8 cellular contexts compared by ENCODE assay signal in genomic region chr22:35914665-35915476, GRCh38.
DNase-seq lines count a peak whose midpoint lies in the region; ATAC-seq and TF ChIP-seq lines count a peak whose summit lies in the region.

No MANE protein-coding gene starts in this region.

- POLR2A ChIA-PET in SK-N-SH (lab: Yijun Ruan, JAX) = interaction anchor here (0.6 to 1.4 kb wide), 4 partner anchors 56 to 564 kb away, joined by 3 to 6 read pairs (median 4); no protein-coding TSS in a partner anchor

- H3K4me1 ChIP-seq in SK-N-SH (ENCODE audit: control insufficient read depth in 1 of 2, insufficient read depth in 2 of 2, low read depth in 1 of 2, low read length in 1 of 2) (peaks cover 52 to 61% of the 10 kb centered on the region in 2 experiments; a peak in 3 of 4 replicates), mucosa of descending colon (ENCODE audit: low read depth) (peaks cover 10% of the 10 kb centered on the region), uterus (peaks cover 5 to 17% of the 10 kb centered on the region in 2 donors)

- TF ChIP-seq RAD21 in SK-N-SH (IDR thresholded peaks at IDR 0.05; ENCODE audit: low read length) = no peak

- peak overlapping the region; percentile 82 for H3K4me2 ChIP-seq in SK-N-SH

- TF ChIP-seq EP300 in SK-N-SH (IDR thresholded peaks at IDR 0.05; ENCODE audit: borderline replicate concordance in 1 of 2, low read depth in 1 of 2, low read length in 1 of 2) = peak in 1 of 2 experiments; percentile 81; a peak in 2 of 4 replicates

- peak overlapping the region; percentile 38 for H3K9ac ChIP-seq in SK-N-SH

- TF ChIP-seq CTCF in SK-N-SH (IDR thresholded peaks at IDR 0.05) (no peak), mucosa of descending colon (IDR thresholded peaks at IDR 0.05) (no peak), uterus (IDR thresholded peaks at IDR 0.05) (no peak)

- WGBS in SK-N-SH (ENCODE audit: low lambda C conversion rate) = 2% methylated on average over 9 of the region's 9 CpGs

- peak overlapping the region; percentile 65 to 99 for H3K27ac ChIP-seq in SK-N-SH (ENCODE audit: low read depth in 2 of 2, low read length in 1 of 2)
- peak overlapping the region; percentile 74 to 86 for H3K27ac ChIP-seq in uterus

- peaks cover 99% of the 10 kb centered on the region for H3K79me2 ChIP-seq in SK-N-SH (ENCODE audit: insufficient read depth)

- CTCF ChIA-PET in SK-N-SH (lab: Yijun Ruan, JAX) = interaction anchor here (0.7 to 9.9 kb wide), 11 partner anchors 8 to 287 kb away, joined by 3 to 64 read pairs (median 5); no protein-coding TSS in a partner anchor

- no peaks in the 10 kb centered on the region for H3K9me3 ChIP-seq in SK-N-SH
- H3K9me3 ChIP-seq in mucosa of descending colon = no peaks in the 10 kb centered on the region
- H3K9me3 ChIP-seq in uterus = no peaks in the 10 kb centered on the region

- H3K9me2 ChIP-seq in SK-N-SH = no peaks in the 10 kb centered on the region

- peaks cover 85% of the 10 kb centered on the region for H4K20me1 ChIP-seq in SK-N-SH (ENCODE audit: insufficient read depth)

- ATAC-seq in esophagus mucosa = peak; percentile 75
- peak; percentile 98 for ATAC-seq in mucosa of descending colon
- ATAC-seq in GM18858 (IDR thresholded peaks at IDR 0.05; ENCODE audit: unreplicated experiment) = no peak

- no peaks in the 10 kb centered on the region for H3K27me3 ChIP-seq in SK-N-SH (ENCODE audit: insufficient read depth)
- no peaks in the 10 kb centered on the region for H3K27me3 ChIP-seq in uterus

- no peak for TF ChIP-seq POLR2A in uterus (IDR thresholded peaks at IDR 0.05)

- DNase-seq in DMS153 (lab: John Stamatoyannopoulos, UW) = peak; percentile 82
- peak; percentile 77 for DNase-seq in NCI-H1048 (lab: John Stamatoyannopoulos, UW)
- peak; percentile 62 for DNase-seq in SK-N-SH
- DNase-seq in mucosa of descending colon = peak in 1 of 3 donors; percentile 82
- peak; percentile 43 to 73 for DNase-seq in uterus
- no peak for DNase-seq in NK-92 treated with Interleukin-12 subunit alpha and Interleukin-12 subunit beta, amount 100 ng/mL, for 24 hours (lab: John Stamatoyannopoulos, UW)

- no peaks in the 10 kb centered on the region for H3K36me3 ChIP-seq in SK-N-SH (replicated peaks in 1 of 2; ENCODE audit: control insufficient read depth in 1 of 2, insufficient read depth in 2 of 2, low read length in 1 of 2)
- no peaks in the 10 kb centered on the region for H3K36me3 ChIP-seq in mucosa of descending colon (ENCODE audit: low read depth)
- H3K36me3 ChIP-seq in uterus = no peaks in the 10 kb centered on the region

- H3K4me3 ChIP-seq in SK-N-SH (ENCODE audit: low read depth in 2 of 2, low read length in 1 of 2) (peak overlapping the region; percentile 52 to 58), mucosa of descending colon (no peak overlapping the region), uterus (peak overlapping the region; percentile 31 to 40)

- intact Hi-C loops in mucosa of descending colon (cut with DNase I, micrococcal nuclease) = no loop called here
- intact Hi-C loops in uterus (cut with DNase I; ENCODE audit: low total_unique reads) = loop anchor here (5.0 to 10.0 kb wide), 2 partner anchors 70 to 268 kb away; partner anchors contain the start of gene APOL6

- H3F3A ChIP-seq in SK-N-SH (replicated peaks; ENCODE audit: insufficient read depth) = peaks cover 11% of the 10 kb centered on the region

- H2AFZ ChIP-seq in SK-N-SH (ENCODE audit: low read depth) = no peak overlapping the region; the same call in 1 of the 2 replicates

TF ChIP-seq in SK-N-SH, 30 proteins besides CTCF, POLR2A, EP300 and RAD21:
- TF ChIP-seq MXI1 (IDR thresholded peaks at IDR 0.05; ENCODE audit: low read depth, low read length) = peak; percentile 91
- 0 out of 2 replicates have a peak, but pooled peaks have one; percentile 60 for TF ChIP-seq RFX5 (IDR thresholded peaks at IDR 0.05; ENCODE audit: low read length)
- no peak for TF ChIP-seq SIN3A (IDR thresholded peaks at IDR 0.05; ENCODE audit: borderline replicate concordance, low read depth, low read length)
- no peak for TF ChIP-seq FOXM1 (IDR thresholded peaks at IDR 0.05; ENCODE audit: low read depth)
- TF ChIP-seq CHD2 (IDR thresholded peaks at IDR 0.05; ENCODE audit: low read length, partially characterized antibody) = peak; percentile 42
- TF ChIP-seq SMC3 (IDR thresholded peaks at IDR 0.05; ENCODE audit: low read depth, low read length) = no peak
- TF ChIP-seq, protein P1, sequence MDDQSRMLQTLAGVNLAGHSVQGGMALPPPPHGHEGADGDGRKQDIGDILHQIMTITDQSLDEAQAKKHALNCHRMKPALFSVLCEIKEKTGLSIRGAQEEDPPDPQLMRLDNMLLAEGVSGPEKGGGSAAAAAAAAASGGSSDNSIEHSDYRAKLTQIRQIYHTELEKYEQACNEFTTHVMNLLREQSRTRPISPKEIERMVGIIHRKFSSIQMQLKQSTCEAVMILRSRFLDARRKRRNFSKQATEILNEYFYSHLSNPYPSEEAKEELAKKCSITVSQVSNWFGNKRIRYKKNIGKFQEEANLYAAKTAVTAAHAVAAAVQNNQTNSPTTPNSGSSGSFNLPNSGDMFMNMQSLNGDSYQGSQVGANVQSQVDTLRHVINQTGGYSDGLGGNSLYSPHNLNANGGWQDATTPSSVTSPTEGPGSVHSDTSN (IDR thresholded peaks at IDR 0.05) = no peak
- no peak for TF ChIP-seq TEAD4 (IDR thresholded peaks at IDR 0.05; ENCODE audit: borderline replicate concordance, insufficient read depth)
- no peak for TF ChIP-seq USF2 (IDR thresholded peaks at IDR 0.05; ENCODE audit: borderline replicate concordance, low read depth, low read length)
- TF ChIP-seq FOSL2 (IDR thresholded peaks at IDR 0.05; ENCODE audit: borderline replicate concordance, low read depth) = no peak
- TF ChIP-seq, protein P2, sequence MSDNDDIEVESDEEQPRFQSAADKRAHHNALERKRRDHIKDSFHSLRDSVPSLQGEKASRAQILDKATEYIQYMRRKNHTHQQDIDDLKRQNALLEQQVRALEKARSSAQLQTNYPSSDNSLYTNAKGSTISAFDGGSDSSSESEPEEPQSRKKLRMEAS (IDR thresholded peaks at IDR 0.05; ENCODE audit: low read depth) = 0 out of 2 replicates have a peak, but pooled peaks have one; percentile 29
- TF ChIP-seq RCOR1 (IDR thresholded peaks at IDR 0.05; ENCODE audit: low read length) = peak; percentile 81; the same call in 1 of the 2 replicates
- TF ChIP-seq FOXJ3 (CRISPR knock-in tag; IDR thresholded peaks at IDR 0.05) = no peak
